In the genomic region with DNA sequence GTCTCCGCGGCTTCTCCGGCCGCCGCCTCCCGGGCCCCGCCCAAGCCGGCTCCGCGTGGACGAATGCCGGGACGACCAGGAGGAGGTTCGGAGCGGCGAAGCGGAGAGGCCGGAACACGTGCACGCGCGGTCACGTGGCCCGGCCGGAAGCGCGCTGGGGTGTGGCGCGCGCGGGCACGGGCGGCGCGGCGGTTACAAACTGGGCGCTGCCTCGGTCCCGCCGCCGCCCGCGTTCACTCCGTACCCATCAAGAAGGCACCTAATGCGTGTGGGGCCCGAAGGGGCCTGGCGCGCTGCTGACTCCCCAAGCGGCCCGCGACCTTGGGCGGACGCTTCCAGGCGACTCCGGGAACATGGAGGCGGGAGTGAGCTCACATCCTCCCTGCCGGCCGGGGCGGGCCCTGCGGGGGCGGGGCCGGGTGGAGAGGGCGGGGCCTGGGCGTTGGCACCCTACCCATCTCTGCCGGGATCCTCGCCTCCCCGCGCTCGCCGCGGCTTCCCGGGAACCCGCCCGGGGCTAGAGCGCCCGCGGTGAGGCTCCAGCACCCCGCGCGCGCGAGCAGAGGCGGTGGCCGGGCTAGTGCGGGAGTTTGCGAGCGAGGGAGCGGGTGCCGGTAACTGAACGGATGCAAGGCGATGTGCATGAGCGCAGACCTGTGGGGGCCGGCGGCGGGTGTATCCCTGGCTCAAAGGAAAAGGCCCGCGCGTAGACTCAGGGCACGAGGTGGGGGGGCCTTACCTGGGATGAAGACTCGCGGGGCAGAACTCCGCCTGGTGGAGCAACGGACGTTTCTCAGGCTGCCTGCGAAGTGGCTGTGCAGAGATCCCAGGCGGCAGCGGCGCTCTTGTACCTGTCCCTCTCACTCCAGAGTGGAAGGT, we compare ENCODE assay signal across 1 cellular context.
TF ChIP-seq lines count a peak whose summit lies in the region.

A gene (minus strand): TSS at position 367 of the 879 bp plus-strand sequence. CDS start 424 bp downstream, outside the sequence.

TF ChIP-seq in HepG2, 621 proteins besides CTCF, POLR2A, EP300 and RAD21 (continued from another document and continues in another):
- TF ChIP-seq, protein P1, sequence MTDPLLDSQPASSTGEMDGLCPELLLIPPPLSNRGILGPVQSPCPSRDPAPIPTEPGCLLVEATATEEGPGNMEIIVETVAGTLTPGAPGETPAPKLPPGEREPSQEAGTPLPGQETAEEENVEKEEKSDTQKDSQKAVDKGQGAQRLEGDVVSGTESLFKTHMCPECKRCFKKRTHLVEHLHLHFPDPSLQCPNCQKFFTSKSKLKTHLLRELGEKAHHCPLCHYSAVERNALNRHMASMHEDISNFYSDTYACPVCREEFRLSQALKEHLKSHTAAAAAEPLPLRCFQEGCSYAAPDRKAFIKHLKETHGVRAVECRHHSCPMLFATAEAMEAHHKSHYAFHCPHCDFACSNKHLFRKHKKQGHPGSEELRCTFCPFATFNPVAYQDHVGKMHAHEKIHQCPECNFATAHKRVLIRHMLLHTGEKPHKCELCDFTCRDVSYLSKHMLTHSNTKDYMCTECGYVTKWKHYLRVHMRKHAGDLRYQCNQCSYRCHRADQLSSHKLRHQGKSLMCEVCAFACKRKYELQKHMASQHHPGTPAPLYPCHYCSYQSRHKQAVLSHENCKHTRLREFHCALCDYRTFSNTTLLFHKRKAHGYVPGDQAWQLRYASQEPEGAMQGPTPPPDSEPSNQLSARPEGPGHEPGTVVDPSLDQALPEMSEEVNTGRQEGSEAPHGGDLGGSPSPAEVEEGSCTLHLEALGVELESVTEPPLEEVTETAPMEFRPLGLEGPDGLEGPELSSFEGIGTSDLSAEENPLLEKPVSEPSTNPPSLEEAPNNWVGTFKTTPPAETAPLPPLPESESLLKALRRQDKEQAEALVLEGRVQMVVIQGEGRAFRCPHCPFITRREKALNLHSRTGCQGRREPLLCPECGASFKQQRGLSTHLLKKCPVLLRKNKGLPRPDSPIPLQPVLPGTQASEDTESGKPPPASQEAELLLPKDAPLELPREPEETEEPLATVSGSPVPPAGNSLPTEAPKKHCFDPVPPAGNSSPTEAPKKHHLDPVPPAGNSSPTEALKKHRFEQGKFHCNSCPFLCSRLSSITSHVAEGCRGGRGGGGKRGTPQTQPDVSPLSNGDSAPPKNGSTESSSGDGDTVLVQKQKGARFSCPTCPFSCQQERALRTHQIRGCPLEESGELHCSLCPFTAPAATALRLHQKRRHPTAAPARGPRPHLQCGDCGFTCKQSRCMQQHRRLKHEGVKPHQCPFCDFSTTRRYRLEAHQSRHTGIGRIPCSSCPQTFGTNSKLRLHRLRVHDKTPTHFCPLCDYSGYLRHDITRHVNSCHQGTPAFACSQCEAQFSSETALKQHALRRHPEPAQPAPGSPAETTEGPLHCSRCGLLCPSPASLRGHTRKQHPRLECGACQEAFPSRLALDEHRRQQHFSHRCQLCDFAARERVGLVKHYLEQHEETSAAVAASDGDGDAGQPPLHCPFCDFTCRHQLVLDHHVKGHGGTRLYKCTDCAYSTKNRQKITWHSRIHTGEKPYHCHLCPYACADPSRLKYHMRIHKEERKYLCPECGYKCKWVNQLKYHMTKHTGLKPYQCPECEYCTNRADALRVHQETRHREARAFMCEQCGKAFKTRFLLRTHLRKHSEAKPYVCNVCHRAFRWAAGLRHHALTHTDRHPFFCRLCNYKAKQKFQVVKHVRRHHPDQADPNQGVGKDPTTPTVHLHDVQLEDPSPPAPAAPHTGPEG (CRISPR knock-in tag; IDR thresholded peaks at IDR 0.05), result 0 out of 2 replicates have a peak, but pooled peaks have one; percentile 5
- TF ChIP-seq SPEN (CRISPR knock-in tag; IDR thresholded peaks at IDR 0.05; ENCODE audit: low read depth) (peak; percentile 52; the same call in 1 of the 2 replicates), ZKSCAN8 (CRISPR knock-in tag; IDR thresholded peaks at IDR 0.05; ENCODE audit: borderline replicate concordance) (no peak), RBM22 (optimal IDR thresholded peaks at IDR 0.05; ENCODE audit: low read length) (no peak), ZBTB1 (CRISPR knock-in tag; IDR thresholded peaks at IDR 0.05; ENCODE audit: borderline replicate concordance) (no peak), TGIF2 (CRISPR knock-in tag; IDR thresholded peaks at IDR 0.05) (no peak), TOE1 (CRISPR knock-in tag; IDR thresholded peaks at IDR 0.05) (no peak), WIZ (CRISPR knock-in tag; IDR thresholded peaks at IDR 0.05) (peak; percentile 47; the same call in 1 of the 2 replicates), ZNF674 (CRISPR knock-in tag; IDR thresholded peaks at IDR 0.05; ENCODE audit: low read depth) (no peak), MAFK (conservative IDR thresholded peaks at IDR 0.05 in 1 of 2, IDR thresholded peaks at IDR 0.05 in 1 of 2; ENCODE audit: low read length in 2 of 2) (no peak), POLR2G (IDR thresholded peaks at IDR 0.05; ENCODE audit: low read depth, low read length) (peak; percentile 72), ZNF788 (CRISPR knock-in tag; IDR thresholded peaks at IDR 0.05; ENCODE audit: borderline replicate concordance) (peak; percentile 30; the same call in 1 of the 2 replicates), ZNF121 (CRISPR knock-in tag; IDR thresholded peaks at IDR 0.05) (no peak), ZFP62 (CRISPR knock-in tag; IDR thresholded peaks at IDR 0.05) (no peak), ARNT2 (CRISPR knock-in tag; IDR thresholded peaks at IDR 0.05; ENCODE audit: low read depth) (peak; percentile 79; the same call in 1 of the 2 replicates), XRCC5 (optimal IDR thresholded peaks at IDR 0.05; ENCODE audit: low read length) (peak; percentile 59), JUNB (CRISPR knock-in tag; IDR thresholded peaks at IDR 0.05; ENCODE audit: borderline replicate concordance) (no peak), SRF (IDR thresholded peaks at IDR 0.05; ENCODE audit: low read depth, low read length) (no peak), PAF1 (CRISPR knock-in tag; IDR thresholded peaks at IDR 0.05) (no peak), ZNF605 (CRISPR knock-in tag; IDR thresholded peaks at IDR 0.05) (0 out of 2 replicates have a peak, but pooled peaks have one; percentile 31), ZNF431 (CRISPR knock-in tag; IDR thresholded peaks at IDR 0.05; ENCODE audit: borderline replicate concordance, low read depth) (0 out of 2 replicates have a peak, but pooled peaks have one; percentile 43)
- TF ChIP-seq, protein P2, sequence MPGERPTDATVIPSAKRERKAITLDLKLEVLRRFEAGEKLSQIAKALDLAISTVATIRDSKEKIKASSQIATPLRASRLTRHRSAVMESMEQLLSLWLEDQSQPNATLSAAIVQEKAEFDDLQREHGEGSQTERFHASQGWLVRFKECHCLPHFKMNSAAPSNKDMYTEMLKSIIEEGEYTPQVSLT (CRISPR knock-in tag; IDR thresholded peaks at IDR 0.05; ENCODE audit: borderline replicate concordance, low read depth), result no peak
- TF ChIP-seq, protein P3, sequence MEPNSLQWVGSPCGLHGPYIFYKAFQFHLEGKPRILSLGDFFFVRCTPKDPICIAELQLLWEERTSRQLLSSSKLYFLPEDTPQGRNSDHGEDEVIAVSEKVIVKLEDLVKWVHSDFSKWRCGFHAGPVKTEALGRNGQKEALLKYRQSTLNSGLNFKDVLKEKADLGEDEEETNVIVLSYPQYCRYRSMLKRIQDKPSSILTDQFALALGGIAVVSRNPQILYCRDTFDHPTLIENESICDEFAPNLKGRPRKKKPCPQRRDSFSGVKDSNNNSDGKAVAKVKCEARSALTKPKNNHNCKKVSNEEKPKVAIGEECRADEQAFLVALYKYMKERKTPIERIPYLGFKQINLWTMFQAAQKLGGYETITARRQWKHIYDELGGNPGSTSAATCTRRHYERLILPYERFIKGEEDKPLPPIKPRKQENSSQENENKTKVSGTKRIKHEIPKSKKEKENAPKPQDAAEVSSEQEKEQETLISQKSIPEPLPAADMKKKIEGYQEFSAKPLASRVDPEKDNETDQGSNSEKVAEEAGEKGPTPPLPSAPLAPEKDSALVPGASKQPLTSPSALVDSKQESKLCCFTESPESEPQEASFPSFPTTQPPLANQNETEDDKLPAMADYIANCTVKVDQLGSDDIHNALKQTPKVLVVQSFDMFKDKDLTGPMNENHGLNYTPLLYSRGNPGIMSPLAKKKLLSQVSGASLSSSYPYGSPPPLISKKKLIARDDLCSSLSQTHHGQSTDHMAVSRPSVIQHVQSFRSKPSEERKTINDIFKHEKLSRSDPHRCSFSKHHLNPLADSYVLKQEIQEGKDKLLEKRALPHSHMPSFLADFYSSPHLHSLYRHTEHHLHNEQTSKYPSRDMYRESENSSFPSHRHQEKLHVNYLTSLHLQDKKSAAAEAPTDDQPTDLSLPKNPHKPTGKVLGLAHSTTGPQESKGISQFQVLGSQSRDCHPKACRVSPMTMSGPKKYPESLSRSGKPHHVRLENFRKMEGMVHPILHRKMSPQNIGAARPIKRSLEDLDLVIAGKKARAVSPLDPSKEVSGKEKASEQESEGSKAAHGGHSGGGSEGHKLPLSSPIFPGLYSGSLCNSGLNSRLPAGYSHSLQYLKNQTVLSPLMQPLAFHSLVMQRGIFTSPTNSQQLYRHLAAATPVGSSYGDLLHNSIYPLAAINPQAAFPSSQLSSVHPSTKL (CRISPR knock-in tag; IDR thresholded peaks at IDR 0.05), result no peak; the same call in 1 of the 2 replicates
- TF ChIP-seq, protein P4, sequence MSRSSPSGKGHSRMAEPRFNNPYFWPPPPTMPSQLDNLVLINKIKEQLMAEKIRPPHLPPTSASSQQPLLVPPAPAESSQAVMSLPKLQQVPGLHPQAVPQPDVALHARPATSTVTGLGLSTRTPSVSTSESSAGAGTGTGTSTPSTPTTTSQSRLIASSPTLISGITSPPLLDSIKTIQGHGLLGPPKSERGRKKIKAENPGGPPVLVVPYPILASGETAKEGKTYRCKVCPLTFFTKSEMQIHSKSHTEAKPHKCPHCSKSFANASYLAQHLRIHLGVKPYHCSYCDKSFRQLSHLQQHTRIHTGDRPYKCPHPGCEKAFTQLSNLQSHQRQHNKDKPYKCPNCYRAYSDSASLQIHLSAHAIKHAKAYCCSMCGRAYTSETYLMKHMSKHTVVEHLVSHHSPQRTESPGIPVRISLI (CRISPR knock-in tag; IDR thresholded peaks at IDR 0.05; ENCODE audit: borderline replicate concordance), result no peak
- TF ChIP-seq, protein P5, sequence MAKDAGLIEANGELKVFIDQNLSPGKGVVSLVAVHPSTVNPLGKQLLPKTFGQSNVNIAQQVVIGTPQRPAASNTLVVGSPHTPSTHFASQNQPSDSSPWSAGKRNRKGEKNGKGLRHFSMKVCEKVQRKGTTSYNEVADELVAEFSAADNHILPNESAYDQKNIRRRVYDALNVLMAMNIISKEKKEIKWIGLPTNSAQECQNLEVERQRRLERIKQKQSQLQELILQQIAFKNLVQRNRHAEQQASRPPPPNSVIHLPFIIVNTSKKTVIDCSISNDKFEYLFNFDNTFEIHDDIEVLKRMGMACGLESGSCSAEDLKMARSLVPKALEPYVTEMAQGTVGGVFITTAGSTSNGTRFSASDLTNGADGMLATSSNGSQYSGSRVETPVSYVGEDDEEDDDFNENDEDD (CRISPR knock-in tag; IDR thresholded peaks at IDR 0.05; ENCODE audit: borderline replicate concordance), result peak; percentile 39; the same call in 1 of the 2 replicates
- TF ChIP-seq, protein P6, sequence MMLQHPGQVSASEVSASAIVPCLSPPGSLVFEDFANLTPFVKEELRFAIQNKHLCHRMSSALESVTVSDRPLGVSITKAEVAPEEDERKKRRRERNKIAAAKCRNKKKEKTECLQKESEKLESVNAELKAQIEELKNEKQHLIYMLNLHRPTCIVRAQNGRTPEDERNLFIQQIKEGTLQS (CRISPR knock-in tag; IDR thresholded peaks at IDR 0.05), result no peak
- TF ChIP-seq, protein P7, sequence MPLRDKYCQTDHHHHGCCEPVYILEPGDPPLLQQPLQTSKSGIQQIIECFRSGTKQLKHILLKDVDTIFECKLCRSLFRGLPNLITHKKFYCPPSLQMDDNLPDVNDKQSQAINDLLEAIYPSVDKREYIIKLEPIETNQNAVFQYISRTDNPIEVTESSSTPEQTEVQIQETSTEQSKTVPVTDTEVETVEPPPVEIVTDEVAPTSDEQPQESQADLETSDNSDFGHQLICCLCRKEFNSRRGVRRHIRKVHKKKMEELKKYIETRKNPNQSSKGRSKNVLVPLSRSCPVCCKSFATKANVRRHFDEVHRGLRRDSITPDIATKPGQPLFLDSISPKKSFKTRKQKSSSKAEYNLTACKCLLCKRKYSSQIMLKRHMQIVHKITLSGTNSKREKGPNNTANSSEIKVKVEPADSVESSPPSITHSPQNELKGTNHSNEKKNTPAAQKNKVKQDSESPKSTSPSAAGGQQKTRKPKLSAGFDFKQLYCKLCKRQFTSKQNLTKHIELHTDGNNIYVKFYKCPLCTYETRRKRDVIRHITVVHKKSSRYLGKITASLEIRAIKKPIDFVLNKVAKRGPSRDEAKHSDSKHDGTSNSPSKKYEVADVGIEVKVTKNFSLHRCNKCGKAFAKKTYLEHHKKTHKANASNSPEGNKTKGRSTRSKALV (CRISPR knock-in tag; IDR thresholded peaks at IDR 0.05), result peak; percentile 80; the same call in 1 of the 2 replicates
- TF ChIP-seq, protein P8, sequence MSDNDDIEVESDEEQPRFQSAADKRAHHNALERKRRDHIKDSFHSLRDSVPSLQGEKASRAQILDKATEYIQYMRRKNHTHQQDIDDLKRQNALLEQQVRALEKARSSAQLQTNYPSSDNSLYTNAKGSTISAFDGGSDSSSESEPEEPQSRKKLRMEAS (IDR thresholded peaks at IDR 0.05), result peak; percentile 82
- TF ChIP-seq, protein P9, sequence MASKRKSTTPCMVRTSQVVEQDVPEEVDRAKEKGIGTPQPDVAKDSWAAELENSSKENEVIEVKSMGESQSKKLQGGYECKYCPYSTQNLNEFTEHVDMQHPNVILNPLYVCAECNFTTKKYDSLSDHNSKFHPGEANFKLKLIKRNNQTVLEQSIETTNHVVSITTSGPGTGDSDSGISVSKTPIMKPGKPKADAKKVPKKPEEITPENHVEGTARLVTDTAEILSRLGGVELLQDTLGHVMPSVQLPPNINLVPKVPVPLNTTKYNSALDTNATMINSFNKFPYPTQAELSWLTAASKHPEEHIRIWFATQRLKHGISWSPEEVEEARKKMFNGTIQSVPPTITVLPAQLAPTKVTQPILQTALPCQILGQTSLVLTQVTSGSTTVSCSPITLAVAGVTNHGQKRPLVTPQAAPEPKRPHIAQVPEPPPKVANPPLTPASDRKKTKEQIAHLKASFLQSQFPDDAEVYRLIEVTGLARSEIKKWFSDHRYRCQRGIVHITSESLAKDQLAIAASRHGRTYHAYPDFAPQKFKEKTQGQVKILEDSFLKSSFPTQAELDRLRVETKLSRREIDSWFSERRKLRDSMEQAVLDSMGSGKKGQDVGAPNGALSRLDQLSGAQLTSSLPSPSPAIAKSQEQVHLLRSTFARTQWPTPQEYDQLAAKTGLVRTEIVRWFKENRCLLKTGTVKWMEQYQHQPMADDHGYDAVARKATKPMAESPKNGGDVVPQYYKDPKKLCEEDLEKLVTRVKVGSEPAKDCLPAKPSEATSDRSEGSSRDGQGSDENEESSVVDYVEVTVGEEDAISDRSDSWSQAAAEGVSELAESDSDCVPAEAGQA (IDR thresholded peaks at IDR 0.05; ENCODE audit: low read depth), result peak; percentile 62
- TF ChIP-seq, protein P9 (CRISPR knock-in tag; IDR thresholded peaks at IDR 0.05; ENCODE audit: borderline replicate concordance), result no peak
